Comparison of ENCODE assay signal across 12 cellular contexts in the genomic region with DNA sequence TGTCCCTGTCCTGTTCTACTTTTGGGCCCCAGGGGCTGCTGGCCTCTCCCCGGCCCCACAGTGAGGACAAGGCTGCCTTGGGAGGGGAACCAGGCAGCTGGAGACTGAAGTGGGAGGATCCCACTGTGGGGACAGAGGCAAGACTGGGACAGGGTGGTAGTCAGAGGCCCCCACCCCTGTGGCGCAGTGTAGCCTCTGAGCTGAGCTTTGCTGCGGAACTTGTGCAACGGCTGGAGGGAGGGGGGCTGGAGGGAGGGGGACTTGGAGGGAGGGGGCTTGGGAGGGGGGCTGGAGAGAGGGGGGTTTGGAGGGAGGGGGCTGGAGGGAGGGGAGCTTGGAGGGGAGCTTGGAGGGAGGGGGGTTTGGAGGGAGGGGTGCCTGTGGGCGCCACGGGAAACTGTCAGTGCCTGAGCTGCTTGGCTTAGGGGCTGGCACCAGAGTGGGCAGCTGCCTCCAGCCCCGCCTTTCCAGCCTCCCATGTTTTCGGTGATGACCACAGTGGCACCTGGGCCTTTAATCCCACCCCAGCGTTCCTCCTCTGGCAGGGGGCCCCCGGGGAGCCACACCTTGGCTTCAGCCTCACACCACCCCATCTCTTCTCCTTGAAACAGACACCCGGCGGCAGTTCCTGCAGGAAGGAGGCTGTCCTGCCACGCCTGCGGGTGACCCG. TPM values are rescaled to one million over a fixed set of nuclear protein-coding genes. Genes with fewer than 3 reads are reported as not detected.
DNase-seq lines count a peak whose midpoint lies in the region; ATAC-seq, FAIRE-seq and TF ChIP-seq lines count a peak whose summit lies in the region.
"Had no signal": no experiment of that assay in that cellular context is flagged by ENCODE, and none has a peak within 500 bp of the region (broad histone marks: within the 10 kb centered on the region; RNA-seq: fewer than 3 reads in every experiment).

No MANE protein-coding gene starts in this region.

- H3K4me3 ChIP-seq in H7 (ENCODE audit: insufficient read depth, low read depth, low read length) = no peak overlapping the region
- H3K4me3 ChIP-seq: body of pancreas, neural progenitor cell had no signal

- H3K9me3 Mint-ChIP-seq in activated B cell treated with CpG ODN at 0.5 μM for 24 hours (no peaks in the 10 kb centered on the region), naive B cell (no peaks in the 10 kb centered on the region)
- H3K9me3 Mint-ChIP-seq: neural progenitor cell had no signal

- TF ChIP-seq CTCF in activated B cell treated with CpG ODN at 0.5 μM for 24 hours (IDR thresholded peaks at IDR 0.05) = no peak

- ATAC-seq in activated B cell treated with CpG ODN at 0.5 μM for 24 hours (ENCODE audit: low read depth) = no peak
- ATAC-seq in naive B cell (ENCODE audit: low read depth in 2 of 2) = no peak
- no peak for ATAC-seq in GM21717 (IDR thresholded peaks at IDR 0.05; ENCODE audit: unreplicated experiment)

- intact Hi-C loops in activated B cell treated with CpG ODN at 0.5 μM for 24 hours (cut with micrococcal nuclease) = loop anchor here (1.0 kb wide), 1 partner anchor 34 kb away; no protein-coding TSS in a partner anchor

- H3K27ac Mint-ChIP-seq in activated B cell treated with CpG ODN at 0.5 μM for 24 hours (peak overlapping the region; percentile 88), naive B cell (peak overlapping the region in 3 of 6 donors; percentile 4 to 87 (median 11))
- H3K27ac Mint-ChIP-seq: neural progenitor cell had no signal

- FAIRE-seq in GM12891 (lab: Jason Lieb, UNC) = no peak

- no peak for TF ChIP-seq POLR2A in GM12891 (IDR thresholded peaks at IDR 0.05; ENCODE audit: low read depth, low read length)

- POLR2A ChIA-PET in activated B cell treated with CpG ODN at 0.5 μM for 24 hours (lab: Charles Lee) = interaction anchor here (0.5 to 2.6 kb wide), 19 partner anchors 12 to 796 kb away, joined by 3 to 12 read pairs (median 4); a partner anchor contains a TSS

- H3K36me3 Mint-ChIP-seq in activated B cell treated with CpG ODN at 0.5 μM for 24 hours (ENCODE audit: low read depth) (no peaks in the 10 kb centered on the region), naive B cell (no peaks in the 10 kb centered on the region)
- H3K36me3 Mint-ChIP-seq: neural progenitor cell had no signal

- CTCF ChIA-PET in activated B cell treated with CpG ODN at 0.5 μM for 24 hours (lab: Charles Lee) = interaction anchor here (0.8 to 4.3 kb wide), 21 partner anchors 8 to 276 kb away, joined by 3 to 58 read pairs (median 7); a partner anchor contains a TSS

- H3K27me3 Mint-ChIP-seq in activated B cell treated with CpG ODN at 0.5 μM for 24 hours (no peaks in the 10 kb centered on the region), naive B cell (peaks cover 0 to 13% (median 0%) of the 10 kb centered on the region in 3 donors)

- H3K36me3 ChIP-seq in H7 (replicated peaks; ENCODE audit: control insufficient read depth, insufficient read depth, low read length) = no peaks in the 10 kb centered on the region
- H3K36me3 ChIP-seq: neural progenitor cell had no signal

- DNase-seq in DMS 273 (lab: John Stamatoyannopoulos, UW; ENCODE audit: unreplicated experiment) = peak; percentile 57
- DNase-seq in DMS 273 treated with DMSO at 0.1 percent for 48 hours (lab: John Stamatoyannopoulos, UW) = no peak
- peak; percentile 75 for DNase-seq in H7
- DNase-seq in activated B cell treated with CpG ODN at 0.5 μM for 24 hours = no peak
- no peak for DNase-seq in naive B cell
- no peak for DNase-seq in GM12891 (ENCODE audit: insufficient read length, low spot score)
- no peak for DNase-seq in Ammon's horn (ENCODE audit: low spot score)
- DNase-seq: 8988T had no signal

- H3K4me3 Mint-ChIP-seq in activated B cell treated with CpG ODN at 0.5 μM for 24 hours (peak overlapping the region; percentile 80), naive B cell (peak overlapping the region in 6 of 8 donors; percentile 76 to 92 (median 76))
- H3K4me3 Mint-ChIP-seq: neural progenitor cell had no signal

- H3K27me3 ChIP-seq in H7 (ENCODE audit: control insufficient read depth, insufficient read depth, low read length) = peaks cover under 1% of the 10 kb centered on the region; the same call in 1 of the 2 replicates
- H3K27me3 ChIP-seq: body of pancreas had no signal

- H3K4me1 Mint-ChIP-seq in activated B cell treated with CpG ODN at 0.5 μM for 24 hours (peaks cover 56% of the 10 kb centered on the region), naive B cell (peaks cover 41 to 56% (median 48%) of the 10 kb centered on the region in 3 donors)

TF ChIP-seq in GM12891, 5 proteins besides CTCF, POLR2A, EP300 and RAD21:
- no peak for TF ChIP-seq SPI1 (IDR thresholded peaks at IDR 0.05; ENCODE audit: low read depth, low read length)
- no peak for TF ChIP-seq POU2F2 (IDR thresholded peaks at IDR 0.05; ENCODE audit: low read depth, low read length)
- no peak for TF ChIP-seq POLR2AphosphoS5 (IDR thresholded peaks at IDR 0.05; ENCODE audit: low read depth, low read length)
- no peak for TF ChIP-seq TAF1 (IDR thresholded peaks at IDR 0.05; ENCODE audit: low read depth, low read length)
- no peak for TF ChIP-seq PAX5 (IDR thresholded peaks at IDR 0.05; ENCODE audit: insufficient read depth, low read length, severe bottlenecking)

RNA-seq across cellular contexts. Expression of a gene that starts 2.3 kb away (rescaled TPM):
- not detected in 2 replicates for total RNA-seq in H7 (2014; rRNA removed; shearing (Covaris generic))
- 3.9 and 5.0 TPM in 2 replicates for total RNA-seq in activated B cell treated with CpG ODN at 0.5 μM for 24 hours
- 1 to 10 TPM in 5 of 6 donors, under 1 TPM in 1; 0.93 to 7.4 (median 2.9) TPM for polyA plus RNA-seq in naive B cell (ENCODE audit: low read depth in 6 of 6)
- not detected for polyA plus RNA-seq in GM12891 (2012; ENCODE audit: low read depth, missing spikeins)
- total RNA-seq: body of pancreas, M059J had no signal

RNA-seq across cellular contexts. Expression of a gene that starts 6.1 kb away (rescaled TPM):
- 6.8 and 10.4 TPM in 2 replicates for total RNA-seq in H7 (2014; rRNA removed; shearing (Covaris generic))
- total RNA-seq in activated B cell treated with CpG ODN at 0.5 μM for 24 hours = 4.5 and 7.5 TPM in 2 replicates
- polyA plus RNA-seq in naive B cell (ENCODE audit: low read depth in 6 of 6) = 1 to 10 TPM in 3 of 6 donors, under 1 TPM in 2, not detected in 1; 0.63 to 3.9 (median 1.3) TPM
- 3.1 TPM for polyA plus RNA-seq in GM12891 (2012; ENCODE audit: low read depth, missing spikeins)

RNA-seq across cellular contexts. Expression of a gene that starts 11.8 kb away (rescaled TPM):
- 10.1 and 25.1 TPM in 2 replicates for total RNA-seq in H7 (2014; rRNA removed; shearing (Covaris generic))
- 0.18 TPM in 1 of 2 replicates, not detected in the other for total RNA-seq in activated B cell treated with CpG ODN at 0.5 μM for 24 hours
- under 1 TPM in 1 of 6 donors, not detected in 5; 0.68 TPM for polyA plus RNA-seq in naive B cell (ENCODE audit: low read depth in 6 of 6)
- polyA plus RNA-seq in GM12891 (2012; ENCODE audit: low read depth, missing spikeins) = 2.2 TPM

RNA-seq across cellular contexts. Expression of a gene that starts 19.7 kb away (rescaled TPM):
- not detected in 2 replicates for total RNA-seq in H7 (2014; rRNA removed; shearing (Covaris generic))
- total RNA-seq in activated B cell treated with CpG ODN at 0.5 μM for 24 hours = not detected in 2 replicates
- not detected for polyA plus RNA-seq in naive B cell (ENCODE audit: low read depth in 6 of 6)
- polyA plus RNA-seq in GM12891 (2012; ENCODE audit: low read depth, missing spikeins) = 5.7 TPM
- total RNA-seq: M059J had no signal

RNA-seq across cellular contexts. Expression of a gene that starts 36.2 kb away (rescaled TPM):
- 59.7 and 59.9 TPM in 2 replicates for total RNA-seq in H7 (2014; rRNA removed; shearing (Covaris generic))
- total RNA-seq in activated B cell treated with CpG ODN at 0.5 μM for 24 hours = 0.80 and 0.81 TPM in 2 replicates
- polyA plus RNA-seq in naive B cell (ENCODE audit: low read depth in 6 of 6) = under 1 TPM in 1 of 6 donors, not detected in 5; 0.05 TPM
- 1.3 TPM for polyA plus RNA-seq in GM12891 (2012; ENCODE audit: low read depth, missing spikeins)

Comparison
In these comparisons a context has a peak if more than half of its experiments do, and no peak if none do; other contexts are left out.
1. DNase-seq: peak in DMS 273 (single experiment) and H7 (single experiment); none in DMS 273 treated with DMSO at 0.1 percent for 48 hours (single experiment), activated B cell treated with CpG ODN at 0.5 μM for 24 hours (single experiment), naive B cell (single experiment), GM12891 (single experiment) and Ammon's horn (single experiment).